In genomic region chr12:53993397-53994267, GRCh38 we compare ENCODE assay signal across 13 cellular contexts. TPM values are rescaled to one million over a fixed set of nuclear protein-coding genes. Genes with fewer than 3 reads are reported as not detected.
A peak's percentile ranks its signal among the peaks of the same experiment; 100 is the strongest.
DNase-seq lines count a peak whose midpoint lies in the region; ATAC-seq, FAIRE-seq and TF ChIP-seq lines count a peak whose summit lies in the region.
"Had no signal": no experiment of that assay in that cellular context is flagged by ENCODE, and none has a peak within 500 bp of the region (broad histone marks: within the 10 kb centered on the region; RNA-seq: fewer than 3 reads in every experiment).

No MANE protein-coding gene starts in this region.

- TF ChIP-seq CTCF in Caco-2 (IDR thresholded peaks at IDR 0.05; ENCODE audit: insufficient read depth in 1 of 2, low read depth in 1 of 2, low read length in 1 of 2, severe bottlenecking in 1 of 2, unreplicated experiment in 1 of 2) (no peak), K562 (IDR thresholded peaks at IDR 0.05 in 2 of 3, conservative IDR thresholded peaks at IDR 0.05 in 1 of 3; ENCODE audit: insufficient read depth in 2 of 3, low read depth in 1 of 3, low read length in 3 of 3) (no peak), upper lobe of right lung (IDR thresholded peaks at IDR 0.05) (no peak)

- no peaks in the 10 kb centered on the region for H3K36me3 ChIP-seq in ACC112 (ENCODE audit: insufficient read depth, low read length)
- no peaks in the 10 kb centered on the region for H3K36me3 ChIP-seq in Caco-2 (ENCODE audit: control insufficient read depth, insufficient read depth, low read length)
- no peaks in the 10 kb centered on the region for H3K36me3 ChIP-seq in K562 (ENCODE audit: control insufficient read depth, insufficient read depth, low read length)
- no peaks in the 10 kb centered on the region for H3K36me3 ChIP-seq in upper lobe of right lung
- H3K36me3 ChIP-seq: neural progenitor cell had no signal

- TF ChIP-seq EP300 in K562 (IDR thresholded peaks at IDR 0.05; ENCODE audit: low read length): no peak

- H4K20me1 ChIP-seq in K562 (replicated peaks; ENCODE audit: control insufficient read depth, insufficient read depth, low read length): no peaks in the 10 kb centered on the region

- H3K9me3 Mint-ChIP-seq in Caco-2 (ENCODE audit: unreplicated experiment): no peaks in the 10 kb centered on the region
- peaks cover 0 to 5% (median 0%) of the 10 kb centered on the region in 9 donors for H3K9me3 Mint-ChIP-seq in naive thymus-derived CD8-positive, alpha-beta T cell

- no peaks in the 10 kb centered on the region for H3K27me3 Mint-ChIP-seq in Caco-2 (ENCODE audit: insufficient read depth, unreplicated experiment)
- H3K27me3 Mint-ChIP-seq in naive thymus-derived CD8-positive, alpha-beta T cell: peaks cover 66 to 100% (median 86%) of the 10 kb centered on the region in 5 donors

- no peak for TF ChIP-seq RAD21 in K562 (CRISPR knock-in tag; conservative IDR thresholded peaks at IDR 0.05 in 1 of 2, IDR thresholded peaks at IDR 0.05 in 1 of 2)

- no peak for TF ChIP-seq POLR2A in K562 (conservative IDR thresholded peaks at IDR 0.05)

- WGBS in K562 (ENCODE audit: insufficient coverage, low coverage, missing lambda C conversion rate): 81% methylated on average over 29 of the region's 37 CpGs
- 15% methylated on average over 37 of the region's 37 CpGs for WGBS in right cardiac atrium

- H3K4me1 ChIP-seq in ACC112 (ENCODE audit: control insufficient read depth, insufficient read depth, low read length, unreplicated experiment): peaks cover 19% of the 10 kb centered on the region
- H3K4me1 ChIP-seq in Caco-2: peaks cover 16% of the 10 kb centered on the region
- H3K4me1 ChIP-seq in K562 (replicated peaks in 1 of 2; ENCODE audit: control insufficient read depth in 2 of 2, insufficient read depth in 2 of 2, low read length in 2 of 2): peaks cover 41 to 62% of the 10 kb centered on the region in 2 experiments
- H3K4me1 ChIP-seq in upper lobe of right lung: peaks cover 28% of the 10 kb centered on the region
- H3K4me1 ChIP-seq in right cardiac atrium (ENCODE audit: control insufficient read depth, insufficient read depth, low read length): peaks cover 3% of the 10 kb centered on the region
- H3K4me1 ChIP-seq: neural progenitor cell had no signal

- CTCF ChIA-PET in Caco-2 (lab: Charles Lee): interaction anchor here (1.1 kb wide), 1 partner anchor 8 kb away, joined by 4 read pairs; the partner anchor contains the start of gene HOXC10
- CTCF ChIA-PET in K562 (lab: Yijun Ruan, JAX; ENCODE audit: low intra/inter-chr PET ratio): no interaction called here

- H3K9ac ChIP-seq in K562 (ENCODE audit: insufficient read depth in 1 of 2, low read depth in 2 of 2, low read length in 2 of 2): peak overlapping the region in 1 of 2 experiments; percentile 96; a peak in 2 of 4 replicates
- H3K9ac ChIP-seq: neural progenitor cell had no signal

- H3K9me3 ChIP-seq in Caco-2 (no peaks in the 10 kb centered on the region), K562 (replicated peaks; ENCODE audit: control insufficient read depth, insufficient read depth, low read depth, low read length) (no peaks in the 10 kb centered on the region), upper lobe of right lung (no peaks in the 10 kb centered on the region), right cardiac atrium (ENCODE audit: control insufficient read depth, low read length) (no peaks in the 10 kb centered on the region)

- POLR2A ChIA-PET in Caco-2 (lab: Charles Lee): no interaction called here
- POLR2A ChIA-PET in K562 (lab: Yijun Ruan, JAX): interaction anchor here (0.6 to 1.2 kb wide), 3 partner anchors 25 to 533 kb away, joined by 3 to 4 read pairs (median 4); no protein-coding TSS in a partner anchor
- POLR2A ChIA-PET in naive thymus-derived CD8-positive, alpha-beta T cell (lab: Charles Lee): no interaction called here

- peaks cover 21% of the 10 kb centered on the region for H3K4me1 Mint-ChIP-seq in Caco-2 (ENCODE audit: low read depth, unreplicated experiment)
- H3K4me1 Mint-ChIP-seq in naive thymus-derived CD8-positive, alpha-beta T cell: peaks cover 37 to 76% (median 50%) of the 10 kb centered on the region in 4 donors

- 0 out of 2 replicates have a peak overlapping the region, but pooled peaks have one; percentile 47 for H3K4me3 ChIP-seq in ACC112 (ENCODE audit: low read depth, low read length)
- H3K4me3 ChIP-seq in Caco-2 (ENCODE audit: low read depth, low read length): peak overlapping the region; percentile 63
- H3K4me3 ChIP-seq in K562: no peak overlapping the region
- no peak overlapping the region for H3K4me3 ChIP-seq in upper lobe of right lung
- no peak overlapping the region for H3K4me3 ChIP-seq in right cardiac atrium (ENCODE audit: low read length)
- H3K4me3 ChIP-seq: neural progenitor cell had no signal

- peaks cover 14% of the 10 kb centered on the region for H3K36me3 Mint-ChIP-seq in Caco-2 (ENCODE audit: insufficient read depth, unreplicated experiment)
- H3K36me3 Mint-ChIP-seq in naive thymus-derived CD8-positive, alpha-beta T cell: peaks cover 0 to 13% (median 1%) of the 10 kb centered on the region in 3 donors
- H3K36me3 Mint-ChIP-seq: neural progenitor cell had no signal

- no peaks in the 10 kb centered on the region for H3K9me1 ChIP-seq in K562 (ENCODE audit: control insufficient read depth, insufficient read depth, low read length)

- peak overlapping the region; percentile 97 for H3K27ac Mint-ChIP-seq in Caco-2 (ENCODE audit: unreplicated experiment)
- H3K27ac Mint-ChIP-seq in naive thymus-derived CD8-positive, alpha-beta T cell: peak overlapping the region in 3 of 10 donors; percentile 60 to 91 (median 87)
- H3K27ac Mint-ChIP-seq: neural progenitor cell had no signal

- H3K27ac ChIP-seq in ACC112 (ENCODE audit: low read depth, low read length): no peak overlapping the region
- H3K27ac ChIP-seq in K562 (ENCODE audit: extremely low read depth, low read depth, low read length): no peak overlapping the region
- H3K27ac ChIP-seq in upper lobe of right lung: no peak overlapping the region
- H3K27ac ChIP-seq in right cardiac atrium (ENCODE audit: low read length): no peak overlapping the region
- H3K27ac ChIP-seq: neural progenitor cell had no signal

- H2AFZ ChIP-seq in ACC112 (ENCODE audit: low read length, unreplicated experiment) (no peak overlapping the region), K562 (ENCODE audit: low read depth, low read length) (peak overlapping the region; percentile 93; the same call in 1 of the 2 replicates)
- H2AFZ ChIP-seq: neural progenitor cell had no signal

- H3K27me3 ChIP-seq in ACC112 (ENCODE audit: insufficient read depth, low read length): peaks cover 84% of the 10 kb centered on the region
- no peaks in the 10 kb centered on the region for H3K27me3 ChIP-seq in Caco-2 (replicated peaks; ENCODE audit: control insufficient read depth, insufficient read depth, low read length)
- H3K27me3 ChIP-seq in K562 (ENCODE audit: control insufficient read depth in 2 of 2, insufficient read depth in 2 of 2, low read length in 2 of 2): peaks cover 0 to 10% of the 10 kb centered on the region in 2 experiments; a peak in 2 of 5 replicates
- H3K27me3 ChIP-seq in upper lobe of right lung: peaks cover 100% of the 10 kb centered on the region
- H3K27me3 ChIP-seq in right cardiac atrium (ENCODE audit: control insufficient read depth, insufficient read depth): peaks cover 5% of the 10 kb centered on the region

- H3K79me2 ChIP-seq in ACC112 (ENCODE audit: control insufficient read depth, insufficient read depth, low read length, unreplicated experiment) (no peaks in the 10 kb centered on the region), K562 (ENCODE audit: control insufficient read depth, insufficient read depth, low read length) (peaks cover 25% of the 10 kb centered on the region)

- in situ Hi-C loops in K562 (cut with MboI): no loop called here

- DNase-seq in Caco-2 (no peak), K562 (ENCODE audit: extremely low read depth in 1 of 4, low spot score in 3 of 4) (no peak), upper lobe of right lung (no peak), HTR-8/SVneo (ENCODE audit: insufficient read length, low spot score) (no peak), NCI-H524 (lab: John Stamatoyannopoulos, UW) (no peak), right cardiac atrium (no peak)
- no peak for DNase-seq in naive thymus-derived CD8-positive, alpha-beta T cell
- DNase-seq: NCI-H1436, T1000 had no signal

- FAIRE-seq in K562 (lab: Jason Lieb, UNC) (no peak), HTR-8/SVneo (lab: Jason Lieb, UNC) (no peak)
- FAIRE-seq: bronchial epithelial cell had no signal

- peak overlapping the region; percentile 89 for H3K4me3 Mint-ChIP-seq in Caco-2 (ENCODE audit: unreplicated experiment)
- H3K4me3 Mint-ChIP-seq in naive thymus-derived CD8-positive, alpha-beta T cell: peak overlapping the region; percentile 33 to 84 (median 63)
- H3K4me3 Mint-ChIP-seq: neural progenitor cell had no signal

- peak overlapping the region; percentile 92; the same call in 1 of the 2 replicates for H3K4me2 ChIP-seq in K562 (ENCODE audit: insufficient read depth, low read length)
- H3K4me2 ChIP-seq: neural progenitor cell had no signal

- no TSS peak for BruUV-seq in Caco-2 (replicated peaks; lab: Mats Ljungman, UMichigan)
- BruUV-seq in K562 (replicated peaks; lab: Mats Ljungman, UMichigan): no TSS peak

- intact Hi-C loops in Caco-2 (cut with micrococcal nuclease; ENCODE audit: unreplicated experiment): no loop called here
- intact Hi-C loops in K562 (cut with micrococcal nuclease): no loop called here
- intact Hi-C loops in upper lobe of right lung (cut with DNase I): no loop called here
- intact Hi-C loops in right cardiac atrium (cut with DNase I): no loop called here

- ATAC-seq in K562: no peak
- ATAC-seq in naive thymus-derived CD8-positive, alpha-beta T cell: no peak
- no peak for ATAC-seq in upper lobe of right lung
- ATAC-seq in right cardiac atrium: no peak

RNA-seq across cellular contexts. Expression of gene HOXC9, which starts 6.3 kb away (rescaled TPM):
- total RNA-seq in Caco-2 (2022): 2.9 and 3.1 TPM in 2 replicates
- total RNA-seq in K562 (2011; cell fraction: chromatin; rRNA removed; ENCODE audit: low replicate concordance): 7.4 and 10.3 TPM in 2 replicates
- total RNA-seq in K562 (2011; cell fraction: nucleolus; rRNA removed): 2.7 and 2.9 TPM in 2 replicates
- 2.9 and 3.5 TPM in 2 replicates for total RNA-seq in K562 (2011; cell fraction: nucleoplasm; rRNA removed)
- total RNA-seq in K562 (2014; rRNA removed): 10.5 and 13.9 TPM in 2 replicates
- total RNA-seq in K562 (2014; rRNA removed; fragmentation: Illumina TruSeq; extraction: Trizol): 5.7 and 8.0 TPM in 2 replicates
- 10.4 and 10.9 TPM in 2 replicates for total RNA-seq in K562 (2015; rRNA removed; fragmentation: Illumina TruSeq; extraction: Trizol)
- total RNA-seq in K562 (2021): 9.3 and 9.9 TPM in 2 replicates
- polyA plus RNA-seq in K562 (2011; rRNA removed): 1.1 and 1.7 TPM in 2 replicates
- 3.4 and 8.0 TPM in 2 replicates for polyA plus RNA-seq in K562 (2011; cell fraction: cytosol; rRNA removed)
- 6.2 and 13.4 TPM in 2 replicates for polyA plus RNA-seq in K562 (2011; cell fraction: nucleus; rRNA removed)
- 8.6 and 12.0 TPM in 2 replicates for polyA plus RNA-seq in K562 (2012)
- 8.8 and 9.9 TPM in 2 replicates for polyA plus RNA-seq in K562 (2014; fragmentation: Illumina TruSeq; extraction: Trizol)
- polyA plus RNA-seq in K562 (2014; fragmentation: Nextera tagmentation; extraction: Ambion mirVana): 1 to 10 TPM; 1.9 to 2.2 TPM
- polyA plus RNA-seq in K562 (2014; rRNA removed): 5.1 and 10.4 TPM in 2 replicates
- polyA minus RNA-seq in K562 (2011; rRNA and poly(A)+ RNA removed): 0.57 and 1.2 TPM in 2 replicates
- polyA minus RNA-seq in K562 (2011; cell fraction: cytosol; rRNA and poly(A)+ RNA removed): 1.7 and 2.6 TPM in 2 replicates
- polyA minus RNA-seq in K562 (2011; cell fraction: nucleus; rRNA and poly(A)+ RNA removed): 1.8 and 1.9 TPM in 2 replicates
- not detected for total RNA-seq in naive thymus-derived CD8-positive, alpha-beta T cell
- polyA plus RNA-seq in naive thymus-derived CD8-positive, alpha-beta T cell: not detected
- 0.61 TPM for total RNA-seq in upper lobe of right lung
- total RNA-seq in right cardiac atrium: under 1 TPM in 1 of 4 donors, not detected in 3; 0.15 TPM
- polyA plus RNA-seq in right cardiac atrium: not detected
- total RNA-seq: bronchial epithelial cell had no signal

RNA-seq across cellular contexts. Expression of gene HOXC10, which starts 8.7 kb away (rescaled TPM):
- total RNA-seq in Caco-2 (2022) (4.0 and 4.5 TPM in 2 replicates), K562 (2014; rRNA removed) (0.08 and 0.14 TPM in 2 replicates), K562 (2014; rRNA removed; fragmentation: Illumina TruSeq; extraction: Trizol) (not detected in 2 replicates), K562 (2015; rRNA removed; fragmentation: Illumina TruSeq; extraction: Trizol) (0.23 TPM in 1 of 2 replicates, not detected in the other), K562 (2021) (0.35 and 0.69 TPM in 2 replicates), upper lobe of right lung (not detected), right cardiac atrium (not detected)
- 0.25 TPM in 1 of 2 replicates, not detected in the other for total RNA-seq in K562 (2011; cell fraction: chromatin; rRNA removed; ENCODE audit: low replicate concordance)
- 0.53 TPM in 1 of 2 replicates, not detected in the other for total RNA-seq in K562 (2011; cell fraction: nucleolus; rRNA removed)
- 0.46 TPM in 1 of 2 replicates, not detected in the other for total RNA-seq in K562 (2011; cell fraction: nucleoplasm; rRNA removed)
- polyA plus RNA-seq in K562 (2011; rRNA removed) (0.08 and 0.13 TPM in 2 replicates), K562 (2014; fragmentation: Illumina TruSeq; extraction: Trizol) (0.37 and 0.77 TPM in 2 replicates), K562 (2014; fragmentation: Nextera tagmentation; extraction: Ambion mirVana) (under 1 TPM; 0.25 to 0.42 TPM), K562 (2014; rRNA removed) (0.63 and 0.73 TPM in 2 replicates), right cardiac atrium (not detected)
- 0.15 and 0.33 TPM in 2 replicates for polyA plus RNA-seq in K562 (2011; cell fraction: cytosol; rRNA removed)
- 0.21 TPM in 1 of 2 replicates, not detected in the other for polyA plus RNA-seq in K562 (2011; cell fraction: nucleus; rRNA removed)
- 0.64 and 0.75 TPM in 2 replicates for polyA plus RNA-seq in K562 (2012)
- 0.24 TPM in 1 of 2 replicates, not detected in the other for polyA minus RNA-seq in K562 (2011; rRNA and poly(A)+ RNA removed)
- 0.64 and 1.6 TPM in 2 replicates for polyA minus RNA-seq in K562 (2011; cell fraction: cytosol; rRNA and poly(A)+ RNA removed)
- polyA minus RNA-seq in K562 (2011; cell fraction: nucleus; rRNA and poly(A)+ RNA removed): 0.67 TPM in 2 replicates
- total RNA-seq in naive thymus-derived CD8-positive, alpha-beta T cell: not detected
- not detected for polyA plus RNA-seq in naive thymus-derived CD8-positive, alpha-beta T cell
- total RNA-seq: bronchial epithelial cell had no signal

RNA-seq across cellular contexts. Expression of gene HOXC8, which starts 15.2 kb away (rescaled TPM):
- total RNA-seq in Caco-2 (2022) (10.8 and 11.3 TPM in 2 replicates), K562 (2014; rRNA removed) (0.32 and 0.57 TPM in 2 replicates), K562 (2014; rRNA removed; fragmentation: Illumina TruSeq; extraction: Trizol) (0.62 and 0.80 TPM in 2 replicates), K562 (2015; rRNA removed; fragmentation: Illumina TruSeq; extraction: Trizol) (0.53 and 0.76 TPM in 2 replicates), K562 (2021) (0.72 and 0.95 TPM in 2 replicates), upper lobe of right lung (0.55 TPM), right cardiac atrium (not detected)
- total RNA-seq in K562 (2011; cell fraction: chromatin; rRNA removed; ENCODE audit: low replicate concordance): 6.6 and 8.3 TPM in 2 replicates
- total RNA-seq in K562 (2011; cell fraction: nucleolus; rRNA removed): 2.4 and 3.2 TPM in 2 replicates
- total RNA-seq in K562 (2011; cell fraction: nucleoplasm; rRNA removed): 2.1 and 2.4 TPM in 2 replicates
- polyA plus RNA-seq in K562 (2011; rRNA removed) (0.57 TPM in 2 replicates), K562 (2014; fragmentation: Illumina TruSeq; extraction: Trizol) (1.3 and 1.4 TPM in 2 replicates), K562 (2014; fragmentation: Nextera tagmentation; extraction: Ambion mirVana) (under 1 TPM; 0.20 to 0.21 TPM), K562 (2014; rRNA removed) (0.94 and 1.1 TPM in 2 replicates), right cardiac atrium (not detected)
- 0.29 and 0.31 TPM in 2 replicates for polyA plus RNA-seq in K562 (2011; cell fraction: cytosol; rRNA removed)
- polyA plus RNA-seq in K562 (2011; cell fraction: nucleus; rRNA removed): 1.9 and 3.0 TPM in 2 replicates
- polyA plus RNA-seq in K562 (2012): 0.62 and 1.4 TPM in 2 replicates
- 0.11 and 0.42 TPM in 2 replicates for polyA minus RNA-seq in K562 (2011; rRNA and poly(A)+ RNA removed)
- not detected in 2 replicates for polyA minus RNA-seq in K562 (2011; cell fraction: cytosol; rRNA and poly(A)+ RNA removed)
- 0.81 and 0.89 TPM in 2 replicates for polyA minus RNA-seq in K562 (2011; cell fraction: nucleus; rRNA and poly(A)+ RNA removed)
- total RNA-seq in naive thymus-derived CD8-positive, alpha-beta T cell: not detected
- polyA plus RNA-seq in naive thymus-derived CD8-positive, alpha-beta T cell: not detected
- total RNA-seq: bronchial epithelial cell had no signal

RNA-seq across cellular contexts. Expression of gene HOTAIR, which starts 18.9 kb away (rescaled TPM):
- total RNA-seq in Caco-2 (2022) (1.6 and 1.9 TPM in 2 replicates), K562 (2014; rRNA removed) (not detected in 2 replicates), K562 (2014; rRNA removed; fragmentation: Illumina TruSeq; extraction: Trizol) (not detected in 2 replicates), K562 (2015; rRNA removed; fragmentation: Illumina TruSeq; extraction: Trizol) (not detected in 2 replicates), K562 (2021) (not detected in 2 replicates), upper lobe of right lung (not detected), right cardiac atrium (not detected)
- not detected in 2 replicates for total RNA-seq in K562 (2011; cell fraction: chromatin; rRNA removed; ENCODE audit: low replicate concordance)
- total RNA-seq in K562 (2011; cell fraction: nucleolus; rRNA removed): not detected in 2 replicates
- total RNA-seq in K562 (2011; cell fraction: nucleoplasm; rRNA removed): not detected in 2 replicates
- polyA plus RNA-seq in K562 (2011; rRNA removed) (0.03 and 0.04 TPM in 2 replicates), K562 (2014; fragmentation: Illumina TruSeq; extraction: Trizol) (not detected in 2 replicates), K562 (2014; fragmentation: Nextera tagmentation; extraction: Ambion mirVana) (not detected), K562 (2014; rRNA removed) (0.15 TPM in 1 of 2 replicates, not detected in the other), right cardiac atrium (not detected)
- 0.03 TPM in 1 of 2 replicates, not detected in the other for polyA plus RNA-seq in K562 (2011; cell fraction: cytosol; rRNA removed)
- 0.13 TPM in 2 replicates for polyA plus RNA-seq in K562 (2011; cell fraction: nucleus; rRNA removed)
- not detected in 2 replicates for polyA plus RNA-seq in K562 (2012)
- not detected in 2 replicates for polyA minus RNA-seq in K562 (2011; rRNA and poly(A)+ RNA removed)
- polyA minus RNA-seq in K562 (2011; cell fraction: cytosol; rRNA and poly(A)+ RNA removed): not detected in 2 replicates
- not detected in 2 replicates for polyA minus RNA-seq in K562 (2011; cell fraction: nucleus; rRNA and poly(A)+ RNA removed)
- not detected for total RNA-seq in naive thymus-derived CD8-positive, alpha-beta T cell
- polyA plus RNA-seq in naive thymus-derived CD8-positive, alpha-beta T cell: not detected
- total RNA-seq: bronchial epithelial cell had no signal
- polyA plus RNA-seq: esophagus had no signal

RNA-seq across cellular contexts. Expression of gene HOXC11, which starts 20.7 kb away (rescaled TPM):
- 1.7 and 2.2 TPM in 2 replicates for total RNA-seq in Caco-2 (2022)
- not detected in 2 replicates for total RNA-seq in K562 (2011; cell fraction: chromatin; rRNA removed; ENCODE audit: low replicate concordance)
- not detected in 2 replicates for total RNA-seq in K562 (2011; cell fraction: nucleolus; rRNA removed)
- total RNA-seq in K562 (2011; cell fraction: nucleoplasm; rRNA removed): not detected in 2 replicates
- total RNA-seq in K562 (2014; rRNA removed): not detected in 2 replicates
- total RNA-seq in K562 (2014; rRNA removed; fragmentation: Illumina TruSeq; extraction: Trizol): not detected in 2 replicates
- total RNA-seq in K562 (2015; rRNA removed; fragmentation: Illumina TruSeq; extraction: Trizol): not detected in 2 replicates
- total RNA-seq in K562 (2021): not detected in 2 replicates
- polyA plus RNA-seq in K562 (2011; rRNA removed): 0.04 TPM in 1 of 2 replicates, not detected in the other
- polyA plus RNA-seq in K562 (2011; cell fraction: cytosol; rRNA removed): 0.13 TPM in 1 of 2 replicates, not detected in the other
- 0.17 and 0.25 TPM in 2 replicates for polyA plus RNA-seq in K562 (2011; cell fraction: nucleus; rRNA removed)
- polyA plus RNA-seq in K562 (2012): 0.03 and 0.07 TPM in 2 replicates
- polyA plus RNA-seq in K562 (2014; fragmentation: Illumina TruSeq; extraction: Trizol): not detected in 2 replicates
- not detected for polyA plus RNA-seq in K562 (2014; fragmentation: Nextera tagmentation; extraction: Ambion mirVana)
- not detected in 2 replicates for polyA plus RNA-seq in K562 (2014; rRNA removed)
- polyA minus RNA-seq in K562 (2011; rRNA and poly(A)+ RNA removed): not detected in 2 replicates
- not detected in 2 replicates for polyA minus RNA-seq in K562 (2011; cell fraction: cytosol; rRNA and poly(A)+ RNA removed)
- 0.11 TPM in 1 of 2 replicates, not detected in the other for polyA minus RNA-seq in K562 (2011; cell fraction: nucleus; rRNA and poly(A)+ RNA removed)
- not detected for total RNA-seq in naive thymus-derived CD8-positive, alpha-beta T cell
- polyA plus RNA-seq in naive thymus-derived CD8-positive, alpha-beta T cell: not detected
- total RNA-seq in upper lobe of right lung: not detected
- total RNA-seq in right cardiac atrium: not detected
- not detected for polyA plus RNA-seq in right cardiac atrium
- total RNA-seq: bronchial epithelial cell had no signal
- polyA plus RNA-seq: esophagus had no signal

Comparison
In these comparisons a context has a peak if more than half of its experiments do, and no peak if none do; other contexts are left out.
1. H3K4me3 ChIP-seq: peak in ACC112 (single experiment) and Caco-2 (single experiment); none in K562 (single experiment), upper lobe of right lung (single experiment) and right cardiac atrium (single experiment).